Comparison of ENCODE assay signal across 25 cellular contexts in genomic region chr3:150081084-150081483, GRCh38.
DNase-seq lines count a peak whose midpoint lies in the region; ATAC-seq, FAIRE-seq and TF ChIP-seq lines count a peak whose summit lies in the region.
"Had no signal": no experiment of that assay in that cellular context is flagged by ENCODE, and none has a peak within 500 bp of the region (broad histone marks: within the 10 kb centered on the region; RNA-seq: fewer than 3 reads in every experiment).

No MANE protein-coding gene starts in this region.

- H3K4me3 ChIP-seq in IMR-90 (ENCODE audit: insufficient read depth, low read depth, low read length) (no peak overlapping the region), astrocyte (ENCODE audit: insufficient read depth, low read depth, low read length) (no peak overlapping the region), foreskin fibroblast (ENCODE audit: low read depth in 1 of 2, low read length in 2 of 2) (no peak overlapping the region)
- H3K4me3 ChIP-seq: A549, gastrocnemius medialis, prostate gland, upper lobe of right lung had no signal

- no peak overlapping the region; the same call in 1 of the 2 replicates for H3K18ac ChIP-seq in IMR-90 (ENCODE audit: low read depth, low read length)

- peaks cover 35% of the 10 kb centered on the region for H3K4me1 Mint-ChIP-seq in astrocyte (ENCODE audit: low read depth, unreplicated experiment)
- H3K4me1 Mint-ChIP-seq: activated naive CD4-positive, alpha-beta T cell treated with anti-CD3 and anti-CD28 coated beads, Interleukin-2, amount 50 U/mL, for 24 hours had no signal

- no peak overlapping the region for H4K5ac ChIP-seq in IMR-90 (ENCODE audit: low read depth, low read length)

- no peaks in the 10 kb centered on the region for H3K27me3 Mint-ChIP-seq in astrocyte (ENCODE audit: low read depth, unreplicated experiment)
- H3K27me3 Mint-ChIP-seq: activated naive CD4-positive, alpha-beta T cell treated with anti-CD3 and anti-CD28 coated beads, Interleukin-2, amount 50 U/mL, for 24 hours had no signal

- no peak for TF ChIP-seq RAD21 in IMR-90 (IDR thresholded peaks at IDR 0.05; ENCODE audit: low read length)

- H3K4ac ChIP-seq in IMR-90 (ENCODE audit: low read depth, low read length): no peak overlapping the region

- H3K9me1 ChIP-seq in IMR-90 (ENCODE audit: insufficient read depth, low read length): peaks cover 20% of the 10 kb centered on the region

- H2AK5ac ChIP-seq in IMR-90 (ENCODE audit: low read depth, low read length): no peak overlapping the region

- DNase-seq in A172 (ENCODE audit: low spot score): peak; percentile 50
- DNase-seq in IMR-90: peak; percentile 88
- peak; percentile 87 for DNase-seq in astrocyte (ENCODE audit: low read depth)
- peak; percentile 71 to 75 for DNase-seq in foreskin fibroblast
- DNase-seq in activated CD8-positive, alpha-beta memory T cell treated with anti-CD3 and anti-CD28 coated beads for 24 hours: no peak
- no peak for DNase-seq in GM19238 (ENCODE audit: insufficient read length, low spot score)
- DNase-seq in NCI-H345 treated with DMSO at 0.1 percent for 48 hours (lab: John Stamatoyannopoulos, UW; ENCODE audit: unreplicated experiment): no peak
- DNase-seq: activated CD4-positive, alpha-beta T cell treated with anti-CD3 and anti-CD28 coated beads for 36 hours; activated T-cell treated with anti-CD3 and anti-CD28 coated beads for 4 hours; CD4-positive, alpha-beta T cell; DND-41; effector CD4-positive, alpha-beta T cell; gastrocnemius medialis; NCI-H1417 treated with DMSO at 0.1 percent for 48 hours; NCI-H2171 treated with DMSO at 0.1 percent for 48 hours; stimulated activated CD4-positive, alpha-beta T cell treated with anti-CD3 and anti-CD28 coated beads, Interleukin-12 subunit alpha, Interleukin-12 subunit beta, amount 100 ng/mL, for 4 hours; stimulated activated naive CD8-positive, alpha-beta T cell treated with anti-CD3 and anti-CD28 coated beads, Interleukin-15, Interleukin-2, amounts not matched to agents 100 U/mL and 50 U/mL, for 24 hours; T1000; upper lobe of right lung had no signal

- peak overlapping the region; percentile 27; the same call in 1 of the 2 replicates for H3K56ac ChIP-seq in IMR-90 (ENCODE audit: extremely low read depth, insufficient read depth, low read length)

- no peak overlapping the region for H3K14ac ChIP-seq in IMR-90 (replicated peaks; ENCODE audit: low read depth, low read length)

- no peaks in the 10 kb centered on the region for H3K36me3 ChIP-seq in IMR-90 (ENCODE audit: control insufficient read depth, insufficient read depth, low read length)
- H3K36me3 ChIP-seq in astrocyte (ENCODE audit: insufficient read depth, low read length): no peaks in the 10 kb centered on the region
- H3K36me3 ChIP-seq: gastrocnemius medialis, prostate gland, upper lobe of right lung had no signal

- H3K4me1 ChIP-seq in IMR-90 (ENCODE audit: control insufficient read depth, insufficient read depth, low read length): peaks cover 21% of the 10 kb centered on the region
- peaks cover 52% of the 10 kb centered on the region for H3K4me1 ChIP-seq in astrocyte (ENCODE audit: insufficient read depth, low read length)
- H3K4me1 ChIP-seq: prostate gland, upper lobe of right lung had no signal

- intact Hi-C loops in IMR-90 (cut with micrococcal nuclease): loop anchor here (5.0 kb wide), 1 partner anchor 101 kb away; no protein-coding TSS in a partner anchor

- no peaks in the 10 kb centered on the region for H3K36me3 Mint-ChIP-seq in astrocyte (ENCODE audit: low read depth, unreplicated experiment)
- H3K36me3 Mint-ChIP-seq: activated naive CD4-positive, alpha-beta T cell treated with anti-CD3 and anti-CD28 coated beads, Interleukin-2, amount 50 U/mL, for 24 hours had no signal

- no peak for TF ChIP-seq POLR2A in IMR-90 (IDR thresholded peaks at IDR 0.05; ENCODE audit: low read depth, low read length)

- no peak overlapping the region for H3K23ac ChIP-seq in IMR-90 (ENCODE audit: low read depth, low read length)

- no peak overlapping the region for H4K8ac ChIP-seq in IMR-90 (ENCODE audit: low read depth in 2 of 2, low read length in 2 of 2)

- H3K9me3 Mint-ChIP-seq in astrocyte (ENCODE audit: unreplicated experiment): peaks cover 3% of the 10 kb centered on the region
- H3K9me3 Mint-ChIP-seq: activated naive CD4-positive, alpha-beta T cell treated with anti-CD3 and anti-CD28 coated beads, Interleukin-2, amount 50 U/mL, for 24 hours had no signal

- no peak for TF ChIP-seq CTCF in IMR-90 (conservative IDR thresholded peaks at IDR 0.05; ENCODE audit: low read depth, low read length)
- no peak for TF ChIP-seq CTCF in astrocyte (IDR thresholded peaks at IDR 0.05; ENCODE audit: insufficient read depth, low read depth, low read length)
- TF ChIP-seq CTCF in foreskin fibroblast (IDR thresholded peaks at IDR 0.05; ENCODE audit: low read depth, low read length): no peak

- H4K91ac ChIP-seq in IMR-90 (ENCODE audit: insufficient read depth, low read depth, low read length): no peak overlapping the region

- in situ Hi-C loops in IMR-90 (cut with MboI; ENCODE audit: low sequenced_read_pairs): no loop called here

- POLR2A ChIA-PET in IMR-90 (lab: Charles Lee; ENCODE audit: unreplicated experiment): interaction anchor here (0.9 kb wide), 1 partner anchor 19 kb away, joined by 3 read pairs; no protein-coding TSS in a partner anchor

- 29% methylated on average over 1 of the region's 4 CpGs; no CpG with 5 or more reads in 1 of the 2 experiments for WGBS in IMR-90 (ENCODE audit: extremely low coverage in 2 of 2, insufficient read length in 1 of 2), 2 experiments

- 0 out of 3 replicates have a peak overlapping the region, but pooled peaks have one; percentile 17 for H2BK15ac ChIP-seq in IMR-90 (ENCODE audit: low read depth, low read length)

- no peaks in the 10 kb centered on the region for H3K79me2 ChIP-seq in astrocyte (ENCODE audit: insufficient read depth, low read length)

- no peaks in the 10 kb centered on the region for H4K20me1 ChIP-seq in IMR-90 (ENCODE audit: insufficient read depth, low read length)
- H4K20me1 ChIP-seq in astrocyte (ENCODE audit: insufficient read depth, low read length): no peaks in the 10 kb centered on the region

- no peak overlapping the region for H2AFZ ChIP-seq in IMR-90 (replicated peaks; ENCODE audit: low read length, poor library complexity)
- H2AFZ ChIP-seq in astrocyte (ENCODE audit: low read depth, low read length): no peak overlapping the region

- no peak overlapping the region for H2AK9ac ChIP-seq in IMR-90 (replicated peaks; ENCODE audit: low read depth, low read length, poor library complexity)

- no peak overlapping the region for H3K27ac Mint-ChIP-seq in astrocyte (ENCODE audit: unreplicated experiment)
- H3K27ac Mint-ChIP-seq: activated CD4-positive, alpha-beta T cell treated with anti-CD3 and anti-CD28 coated beads for 36 hours; activated naive CD4-positive, alpha-beta T cell treated with anti-CD3 and anti-CD28 coated beads, Interleukin-2, amount 50 U/mL, for 24 hours; CD4-positive, alpha-beta T cell had no signal

- peak overlapping the region; percentile 64 for H2BK5ac ChIP-seq in IMR-90 (ENCODE audit: low read depth, low read length, poor library complexity, severe bottlenecking)

- no peak overlapping the region for H3K27ac ChIP-seq in IMR-90 (ENCODE audit: insufficient read depth, low read length)
- peak overlapping the region; percentile 1 for H3K27ac ChIP-seq in astrocyte (ENCODE audit: low read depth, low read length)
- H3K27ac ChIP-seq: HL-60, KMS-11, prostate gland, upper lobe of right lung had no signal

- no peak overlapping the region for H3K9ac ChIP-seq in IMR-90 (ENCODE audit: low read depth, low read length)
- H3K9ac ChIP-seq in astrocyte (ENCODE audit: low read length): no peak overlapping the region
- H3K9ac ChIP-seq: KMS-11 had no signal

- ATAC-seq in IMR-90 (ENCODE audit: low read depth) (0 out of 2 replicates have a peak, but pooled peaks have one; percentile 5), HG02678 (IDR thresholded peaks at IDR 0.05; ENCODE audit: unreplicated experiment) (no peak)
- ATAC-seq: activated CD4-positive, alpha-beta T cell treated with anti-CD3 and anti-CD28 coated beads for 36 hours; gastrocnemius medialis; stimulated activated naive CD8-positive, alpha-beta T cell treated with anti-CD3 and anti-CD28 coated beads, Interleukin-15, Interleukin-2, amounts not matched to agents 100 U/mL and 50 U/mL, for 24 hours; upper lobe of right lung had no signal

- H3K9me3 ChIP-seq in IMR-90 (ENCODE audit: control insufficient read depth, insufficient read depth, low read length): peaks cover 4% of the 10 kb centered on the region; the same call in 1 of the 2 replicates
- peaks cover 3% of the 10 kb centered on the region for H3K9me3 ChIP-seq in astrocyte (ENCODE audit: insufficient read depth, low read depth, low read length)
- H3K9me3 ChIP-seq: prostate gland had no signal

- peak overlapping the region; percentile 72; the same call in 1 of the 2 replicates for H2BK20ac ChIP-seq in IMR-90 (ENCODE audit: low read depth, low read length)

- peak overlapping the region; percentile 3 for H2BK120ac ChIP-seq in IMR-90 (ENCODE audit: low read depth, low read length)

- peaks cover 0 to 8% of the 10 kb centered on the region in 2 experiments; a peak in 1 of 4 replicates for H3K79me1 ChIP-seq in IMR-90 (ENCODE audit: low read depth in 1 of 2, low read length in 2 of 2)

- no peak overlapping the region for H3K4me3 Mint-ChIP-seq in astrocyte (ENCODE audit: unreplicated experiment)
- H3K4me3 Mint-ChIP-seq: activated CD4-positive, alpha-beta T cell treated with anti-CD3 and anti-CD28 coated beads for 36 hours; activated naive CD4-positive, alpha-beta T cell treated with anti-CD3 and anti-CD28 coated beads, Interleukin-2, amount 50 U/mL, for 24 hours; CD4-positive, alpha-beta T cell had no signal

- CTCF ChIA-PET in IMR-90 (lab: Yijun Ruan, JAX): interaction anchor here (0.6 to 1.3 kb wide), 2 partner anchors 8 to 95 kb away, joined by 3 to 4 read pairs; no protein-coding TSS in a partner anchor

- dilution Hi-C loops in IMR-90 (cut with HindIII; ENCODE audit: low sequenced_read_pairs, unreplicated experiment): no loop called here

- H3K4me2 ChIP-seq in IMR-90 (ENCODE audit: low read depth, low read length) (no peak overlapping the region), astrocyte (ENCODE audit: low read length) (peak overlapping the region; percentile 22)
- H3K4me2 ChIP-seq: KMS-11 had no signal

- H3K27me3 ChIP-seq in IMR-90 (ENCODE audit: control insufficient read depth, insufficient read depth, low read length) (no peaks in the 10 kb centered on the region), astrocyte (ENCODE audit: insufficient read depth, low read length) (no peaks in the 10 kb centered on the region)
- H3K27me3 ChIP-seq: gastrocnemius medialis, upper lobe of right lung had no signal

- no TSS peak for BruUV-seq in IMR-90 (replicated peaks; lab: Mats Ljungman, UMichigan)

- peak; percentile 23 for FAIRE-seq in astrocyte (lab: Jason Lieb, UNC)
- FAIRE-seq: A549 had no signal

TF ChIP-seq in IMR-90, 13 proteins besides CTCF, POLR2A, EP300 and RAD21 (continues in another document):
- TF ChIP-seq FOS (IDR thresholded peaks at IDR 0.05; ENCODE audit: low read depth, low read length) (no peak), SMC3 (IDR thresholded peaks at IDR 0.05; ENCODE audit: low read depth, low read length) (no peak), RCOR1 (IDR thresholded peaks at IDR 0.05; ENCODE audit: insufficient replicate concordance, low read length) (no peak)

Comparison
In these comparisons a context has a peak if more than half of its experiments do, and no peak if none do; other contexts are left out.
1. DNase-seq: peak in A172 (single experiment), IMR-90 (single experiment), astrocyte (single experiment) and foreskin fibroblast (2 of 2); none in activated CD8-positive, alpha-beta memory T cell treated with anti-CD3 and anti-CD28 coated beads for 24 hours (single experiment), GM19238 (single experiment) and NCI-H345 treated with DMSO at 0.1 percent for 48 hours (single experiment).